Comparison of ENCODE assay signal across 8 cellular contexts in the genomic region with DNA sequence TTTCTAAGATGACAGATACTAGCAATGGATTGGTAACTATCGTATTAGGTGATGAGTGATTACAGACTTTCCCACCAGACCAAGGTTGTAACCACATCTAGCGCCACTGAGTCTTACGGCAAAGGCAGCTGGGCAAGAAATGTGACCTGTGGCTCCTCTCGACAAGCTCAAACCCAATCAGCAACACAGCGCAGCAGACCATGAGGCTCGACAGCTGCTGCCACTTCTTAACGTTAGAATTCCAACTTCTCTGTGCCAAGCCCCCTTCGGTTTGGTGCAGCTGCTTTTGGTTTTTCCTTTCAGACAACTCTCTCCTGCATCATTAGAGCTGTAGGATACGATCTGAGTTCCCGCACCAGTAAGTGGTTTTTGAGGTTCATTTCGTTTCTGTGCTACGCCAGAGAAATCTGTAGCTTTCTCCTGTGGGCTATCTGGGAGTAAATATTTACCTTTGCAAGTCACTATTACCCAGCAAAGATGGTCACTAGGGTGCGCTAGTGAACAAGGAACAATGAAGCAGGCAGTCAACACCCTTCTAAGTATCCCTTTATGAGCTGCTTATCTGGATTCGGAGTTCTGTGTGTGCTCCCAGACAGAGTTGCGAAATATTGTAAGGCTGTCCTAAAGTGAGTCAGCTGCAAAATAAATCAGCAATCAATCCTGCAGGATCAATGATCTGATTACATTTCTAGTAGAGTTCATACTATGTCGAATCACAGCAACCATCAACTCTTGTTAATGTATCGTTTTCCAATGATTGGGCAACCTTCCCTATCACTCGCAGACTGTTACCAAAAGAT.
DNase-seq lines count a peak whose midpoint lies in the region; ATAC-seq and TF ChIP-seq lines count a peak whose summit lies in the region.

No MANE protein-coding gene starts in this region.

- DNase-seq in AG09319 (ENCODE audit: extremely low read depth, low read depth) = peak; percentile 75
- DNase-seq in NCI-H2107 (lab: John Stamatoyannopoulos, UW) = peak; percentile 92
- DNase-seq in ecto neural progenitor cell (ENCODE audit: low spot score) = peak; percentile 80
- peak; percentile 76 to 78 for DNase-seq in lung microvascular endothelial cell (ENCODE audit: low read depth in 2 of 2)
- DNase-seq in stimulated activated CD8-positive, alpha-beta memory T cell treated with anti-CD3 and anti-CD28 coated beads, Interleukin-2, amount 100 ng/mL, for 1 hour (ENCODE audit: low read depth in 2 of 2) = peak; percentile 6 to 14

- H3K27ac ChIP-seq in VCaP = no peak overlapping the region

- ATAC-seq in GM18511 (IDR thresholded peaks at IDR 0.05; ENCODE audit: unreplicated experiment) = peak; percentile 89
- ATAC-seq in HG03095 (IDR thresholded peaks at IDR 0.05; ENCODE audit: unreplicated experiment) = peak; percentile 70

- TF ChIP-seq CTCF in AG09319 (IDR thresholded peaks at IDR 0.05; ENCODE audit: low read depth, low read length) = peak; percentile 79
- peak; percentile 83 for TF ChIP-seq CTCF in VCaP (conservative IDR thresholded peaks at IDR 0.05)

Comparison
In these comparisons a context has a peak if more than half of its experiments do, and no peak if none do; other contexts are left out.
1. DNase-seq: peak in every context shown above with its lines; median percentile 92 in NCI-H2107; 80 in ecto neural progenitor cell; 77 in lung microvascular endothelial cell; 75 in AG09319; 10 in stimulated activated CD8-positive, alpha-beta memory T cell treated with anti-CD3 and anti-CD28 coated beads, Interleukin-2, amount 100 ng/mL, for 1 hour.